In the genomic region with DNA sequence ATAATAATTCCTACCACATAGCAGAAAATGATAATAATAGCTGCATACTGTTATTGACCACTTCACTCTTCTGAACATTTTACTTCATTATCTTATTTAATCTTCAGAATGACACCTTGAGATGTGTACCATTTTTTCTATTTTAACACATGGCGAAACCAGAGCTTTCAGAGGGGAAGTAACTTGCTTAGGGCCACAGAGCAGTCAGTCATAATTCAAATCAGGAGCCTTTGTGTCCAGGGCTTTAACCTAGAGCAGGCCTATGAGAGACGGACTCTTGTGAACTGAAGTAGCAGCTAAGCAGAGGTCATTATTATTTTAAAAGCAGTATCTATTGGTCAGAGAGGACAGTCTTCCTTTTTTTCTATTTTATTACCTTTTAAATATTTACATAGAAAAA, we compare ENCODE assay signal across 20 cellular contexts.
"Had no signal": no experiment of that assay in that cellular context is flagged by ENCODE, and none has a peak within 500 bp of the region (broad histone marks: within the 10 kb centered on the region; RNA-seq: fewer than 3 reads in every experiment).

No MANE protein-coding gene starts in this region.

- H3K36me3 ChIP-seq: lower lobe of right lung, spleen, tibial nerve had no signal

- H3K27ac Mint-ChIP-seq: activated CD8-positive, alpha-beta T cell treated with anti-CD3 and anti-CD28 coated beads for 36 hours; activated naive CD4-positive, alpha-beta T cell treated with anti-CD3 and anti-CD28 coated beads for 36 hours; activated T-cell treated with anti-CD3 and anti-CD28 coated beads, Interleukin-2, amount 50 U/mL, for 24 hours; activated T-helper 2 cell treated with anti-CD3 and anti-CD28 coated beads, Interferon-gamma antibody, Interleukin-2, Interleukin-4, amounts not matched to agents 10 μg/mL and 5 μg/mL and 100 μg/mL, durations not matched to agents 14 hours and 24 hours and 36 hours had no signal

- H3K4me1 ChIP-seq: lower lobe of right lung had no signal

- H3K27me3 ChIP-seq: body of pancreas, dorsolateral prefrontal cortex, foreskin keratinocyte, spleen, tibial nerve had no signal

- ATAC-seq: activated CD8-positive, alpha-beta T cell treated with anti-CD3 and anti-CD28 coated beads for 36 hours; body of pancreas; foreskin keratinocyte; left colon; lower lobe of right lung had no signal

- H3K9me3 Mint-ChIP-seq: activated CD8-positive, alpha-beta T cell treated with anti-CD3 and anti-CD28 coated beads for 36 hours; activated T-cell treated with anti-CD3 and anti-CD28 coated beads, Interleukin-2, amount 50 U/mL, for 24 hours; activated T-helper 2 cell treated with anti-CD3 and anti-CD28 coated beads, Interferon-gamma antibody, Interleukin-2, Interleukin-4, amounts not matched to agents 10 μg/mL and 5 μg/mL and 100 μg/mL, durations not matched to agents 14 hours and 24 hours and 36 hours had no signal

- H3K4me3 Mint-ChIP-seq: activated CD8-positive, alpha-beta T cell treated with anti-CD3 and anti-CD28 coated beads for 36 hours; activated naive CD4-positive, alpha-beta T cell treated with anti-CD3 and anti-CD28 coated beads for 36 hours; activated T-cell treated with anti-CD3 and anti-CD28 coated beads, Interleukin-2, amount 50 U/mL, for 24 hours had no signal

- H3K27me3 Mint-ChIP-seq: activated CD8-positive, alpha-beta T cell treated with anti-CD3 and anti-CD28 coated beads for 36 hours; activated T-cell treated with anti-CD3 and anti-CD28 coated beads, Interleukin-2, amount 50 U/mL, for 24 hours had no signal

- H3K27ac ChIP-seq: body of pancreas, dorsolateral prefrontal cortex, foreskin keratinocyte, lower lobe of right lung, spleen, tibial nerve had no signal

- H3K9me3 ChIP-seq: body of pancreas, lower lobe of right lung, spleen, tibial nerve had no signal

- FAIRE-seq: urothelium cell line had no signal

- H3K4me3 ChIP-seq: body of pancreas, dorsolateral prefrontal cortex, lower lobe of right lung, spleen, tibial nerve had no signal

- DNase-seq: activated CD4-positive, alpha-beta T cell treated with anti-CD3 and anti-CD28 coated beads for 48 hours; activated CD4-positive, CD25-positive, alpha-beta regulatory T cell; activated CD8-positive, alpha-beta T cell treated with anti-CD3 and anti-CD28 coated beads for 36 hours; activated naive CD4-positive, alpha-beta T cell treated with anti-CD3 and anti-CD28 coated beads for 36 hours; activated T-cell treated with anti-CD3 and anti-CD28 coated beads, Interleukin-2, amount 50 U/mL, for 24 hours; body of pancreas; dorsolateral prefrontal cortex; foreskin keratinocyte; glutamatergic neuron; hippocampal formation; islet precursor cell; left colon; lower lobe of right lung; occipital lobe; retina; spleen; stimulated activated naive CD4-positive, alpha-beta T cell treated with Interleukin-2 at 50 U/mL for 16 hours had no signal
